In the genomic region with DNA sequence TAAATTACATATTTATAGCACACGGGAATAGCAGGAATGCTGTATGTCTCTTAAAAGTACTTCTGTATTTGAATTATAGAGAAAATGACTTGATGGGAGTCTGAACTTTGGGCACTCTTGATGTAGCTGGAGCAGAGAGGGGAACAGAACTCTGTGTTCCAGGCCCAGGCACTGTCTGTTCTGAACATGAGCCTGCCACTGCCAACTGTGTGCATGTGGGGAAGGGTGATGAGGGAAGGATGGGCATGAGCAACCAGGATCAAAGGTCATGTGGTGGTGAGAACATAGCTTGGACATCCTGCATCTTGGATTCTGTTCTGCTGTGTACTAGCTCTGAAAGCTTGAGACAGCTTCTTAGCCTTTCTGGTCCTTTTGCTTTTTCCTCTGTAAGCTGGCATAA, we compare ENCODE assay signal across 16 cellular contexts. TPM values are rescaled to one million over a fixed set of nuclear protein-coding genes. Genes with fewer than 3 reads are reported as not detected.
DNase-seq lines count a peak whose midpoint lies in the region; ATAC-seq, FAIRE-seq and TF ChIP-seq lines count a peak whose summit lies in the region.
"Had no signal": no experiment of that assay in that cellular context is flagged by ENCODE, and none has a peak within 500 bp of the region (broad histone marks: within the 10 kb centered on the region; RNA-seq: fewer than 3 reads in every experiment).

No MANE protein-coding gene starts in this region.

- H3K4me1 Mint-ChIP-seq in CD8-positive, alpha-beta T cell (ENCODE audit: low read depth): no peaks in the 10 kb centered on the region
- H3K4me1 Mint-ChIP-seq: GM23338 had no signal

- FAIRE-seq in small intestine (lab: Jason Lieb, UNC): no peak
- FAIRE-seq: GM12878, GM18507 had no signal

- H3K4me3 ChIP-seq in fibroblast of pulmonary artery (replicated peaks; ENCODE audit: low read depth, low read length) (no peak overlapping the region), small intestine (ENCODE audit: low read depth in 1 of 2, low read length in 2 of 2) (no peak overlapping the region)
- no peak overlapping the region for H3K4me3 ChIP-seq in CD8-positive, alpha-beta T cell (ENCODE audit: low read depth, low read length)
- H3K4me3 ChIP-seq: BLaER1, GM12878, GM23338 had no signal

- no peaks in the 10 kb centered on the region for H3K9me3 ChIP-seq in small intestine (ENCODE audit: control insufficient read depth, low read depth)
- H3K9me3 ChIP-seq in CD8-positive, alpha-beta T cell (ENCODE audit: low read length): no peaks in the 10 kb centered on the region

- H3K27me3 Mint-ChIP-seq in CD8-positive, alpha-beta T cell (ENCODE audit: low read depth): no peaks in the 10 kb centered on the region

- no peaks in the 10 kb centered on the region for H3K27me3 ChIP-seq in small intestine (ENCODE audit: control insufficient read depth in 2 of 2, insufficient read depth in 2 of 2, low read length in 2 of 2)
- H3K27me3 ChIP-seq in CD8-positive, alpha-beta T cell (ENCODE audit: insufficient read depth, low read length): no peaks in the 10 kb centered on the region
- H3K27me3 ChIP-seq: BLaER1 had no signal

- no peak for TF ChIP-seq CTCF in fibroblast of pulmonary artery (IDR thresholded peaks at IDR 0.05; ENCODE audit: low read length, missing control alignments)
- TF ChIP-seq CTCF in CD8-positive, alpha-beta T cell (IDR thresholded peaks at IDR 0.05): no peak

- H3K9me3 Mint-ChIP-seq in CD8-positive, alpha-beta T cell: no peaks in the 10 kb centered on the region

- no peak overlapping the region for H3K4me3 Mint-ChIP-seq in CD8-positive, alpha-beta T cell
- H3K4me3 Mint-ChIP-seq: GM23338 had no signal

- CTCF ChIA-PET in CD8-positive, alpha-beta T cell (lab: Charles Lee): no interaction called here

- H3K4me1 ChIP-seq in small intestine (ENCODE audit: control insufficient read depth in 2 of 2, insufficient read depth in 1 of 2, low read depth in 1 of 2, low read length in 1 of 2): no peaks in the 10 kb centered on the region
- H3K4me1 ChIP-seq in CD8-positive, alpha-beta T cell (ENCODE audit: insufficient read depth, low read length): no peaks in the 10 kb centered on the region
- H3K4me1 ChIP-seq: BLaER1 had no signal

- POLR2A ChIA-PET in CD8-positive, alpha-beta T cell (lab: Charles Lee): no interaction called here

- no peaks in the 10 kb centered on the region for H3K36me3 ChIP-seq in small intestine (ENCODE audit: control insufficient read depth in 2 of 2, insufficient read depth in 2 of 2, low read length in 2 of 2)
- no peaks in the 10 kb centered on the region for H3K36me3 ChIP-seq in CD8-positive, alpha-beta T cell (ENCODE audit: insufficient read depth, low read length)

- intact Hi-C loops in CD8-positive, alpha-beta T cell (cut with DNase I, micrococcal nuclease): no loop called here

- DNase-seq in EH (ENCODE audit: low read depth) (peak; percentile 1), M059J (ENCODE audit: low read depth) (peak; percentile 3), fibroblast of pulmonary artery (ENCODE audit: low read depth) (peak; percentile 1), small intestine (peak; percentile 10), hypothalamus (lab: John Stamatoyannopoulos, UW) (no peak), NCI-H446 (lab: John Stamatoyannopoulos, UW) (no peak), NCI-H1930 (lab: John Stamatoyannopoulos, UW) (no peak)
- DNase-seq in CD8-positive, alpha-beta T cell: no peak
- DNase-seq: 8988T, AML-193, DMS 273 treated with DMSO at 0.1 percent for 48 hours, H7 had no signal

- H3K27ac ChIP-seq in small intestine (ENCODE audit: low read depth in 1 of 2, low read length in 1 of 2): no peak overlapping the region
- no peak overlapping the region for H3K27ac ChIP-seq in CD8-positive, alpha-beta T cell (ENCODE audit: low read depth, low read length)
- H3K27ac ChIP-seq: BLaER1 had no signal

- WGBS in small intestine, 3 donors: 91 to 97% (median 97%) methylated on average over 1 of the region's 1 CpG

- no peak for ATAC-seq in CD8-positive, alpha-beta T cell
- ATAC-seq: GM23338 had no signal

- no peak overlapping the region for H3K27ac Mint-ChIP-seq in CD8-positive, alpha-beta T cell
- H3K27ac Mint-ChIP-seq: GM23338 had no signal

- H3K36me3 Mint-ChIP-seq in CD8-positive, alpha-beta T cell: no peaks in the 10 kb centered on the region

RNA-seq across cellular contexts. Expression of a gene that starts 16.4 kb away (rescaled TPM):
- total RNA-seq in M059J (2014; rRNA removed; shearing (Covaris generic)): 0.64 and 0.99 TPM in 2 replicates
- 1 to 10 TPM; 2.4 to 7.7 (median 2.7) TPM for polyA plus RNA-seq in small intestine
- total RNA-seq in CD8-positive, alpha-beta T cell: 10 to 100 TPM; 11.6 to 12.3 TPM

Comparison
In these comparisons a context has a peak if more than half of its experiments do, and no peak if none do; other contexts are left out.
1. DNase-seq: peak in EH (single experiment), M059J (single experiment), fibroblast of pulmonary artery (single experiment) and small intestine (single experiment); none in hypothalamus (0 of 51), NCI-H446 (0 of 2), CD8-positive, alpha-beta T cell (0 of 7) and NCI-H1930 (0 of 2).